ENCODE assay signal across 14 cellular contexts in genomic region chr20:52619671-52620070, GRCh38.
"Had no signal": no experiment of that assay in that cellular context is flagged by ENCODE, and none has a peak within 500 bp of the region (broad histone marks: within the 10 kb centered on the region; RNA-seq: fewer than 3 reads in every experiment).

No MANE protein-coding gene starts in this region.

- H3K9me3 Mint-ChIP-seq: naive thymus-derived CD8-positive, alpha-beta T cell; stimulated activated naive B cell treated with anti-CD40 and anti-IgM and Interleukin-4, amounts not matched to agents 10 μg/mL and 1 μg/mL and 100 μg/mL, for 72 hours; stimulated activated naive CD8-positive, alpha-beta T cell treated with anti-CD3 and anti-CD28 coated beads, Interleukin-15, amount 100 ng/mL, for 72 hours had no signal

- H3K36me3 Mint-ChIP-seq: naive thymus-derived CD8-positive, alpha-beta T cell; stimulated activated naive B cell treated with anti-CD40 and anti-IgM and Interleukin-4, amounts not matched to agents 10 μg/mL and 1 μg/mL and 100 μg/mL, for 72 hours had no signal

- DNase-seq: effector memory CD4-positive, alpha-beta T cell; glutamatergic neuron; mammary epithelial cell; mucosa of descending colon; psoas muscle; right lobe of liver; stimulated activated CD4-positive, alpha-beta T cell treated with anti-CD3 and anti-CD28 coated beads, Interleukin-4, amount 100 ng/mL, for 24 hours; stimulated activated naive B cell treated with anti-CD40 and anti-IgM and Interleukin-4, amounts not matched to agents 10 μg/mL and 1 μg/mL and 100 μg/mL, for 72 hours; stimulated activated naive CD8-positive, alpha-beta T cell treated with anti-CD3 and anti-CD28 coated beads, Interleukin-15, amount 100 ng/mL, for 72 hours; testis; upper lobe of right lung had no signal

- H3K27ac Mint-ChIP-seq: stimulated activated naive B cell treated with anti-CD40 and anti-IgM and Interleukin-4, amounts not matched to agents 10 μg/mL and 1 μg/mL and 100 μg/mL, for 72 hours; stimulated activated naive CD8-positive, alpha-beta T cell treated with anti-CD3 and anti-CD28 coated beads, Interleukin-15, amount 100 ng/mL, for 72 hours had no signal

- H3K4me1 Mint-ChIP-seq: stimulated activated naive B cell treated with anti-CD40 and anti-IgM and Interleukin-4, amounts not matched to agents 10 μg/mL and 1 μg/mL and 100 μg/mL, for 72 hours had no signal

- H3K4me3 Mint-ChIP-seq: stimulated activated naive B cell treated with anti-CD40 and anti-IgM and Interleukin-4, amounts not matched to agents 10 μg/mL and 1 μg/mL and 100 μg/mL, for 72 hours; stimulated activated naive CD8-positive, alpha-beta T cell treated with anti-CD3 and anti-CD28 coated beads, Interleukin-15, amount 100 ng/mL, for 72 hours had no signal

- ATAC-seq: gastroesophageal sphincter; left lobe of liver; mucosa of descending colon; naive thymus-derived CD8-positive, alpha-beta T cell; psoas muscle; right lobe of liver; stimulated activated naive B cell treated with anti-CD40 and anti-IgM and Interleukin-4, amounts not matched to agents 10 μg/mL and 1 μg/mL and 100 μg/mL, for 72 hours; stimulated activated naive CD8-positive, alpha-beta T cell treated with anti-CD3 and anti-CD28 coated beads, Interleukin-15, amount 100 ng/mL, for 72 hours; upper lobe of right lung had no signal
